8 cellular contexts compared by ENCODE assay signal in genomic region chr9:70563437-70564204, GRCh38.
DNase-seq lines count a peak whose midpoint lies in the region; ATAC-seq and TF ChIP-seq lines count a peak whose summit lies in the region.

No MANE protein-coding gene starts in this region.

- no peaks in the 10 kb centered on the region for H3K9me3 ChIP-seq in CD8-positive, alpha-beta T cell (ENCODE audit: low read length)

- no peak overlapping the region for H2AK5ac ChIP-seq in mesendoderm (ENCODE audit: low read length)

- no peak overlapping the region for H4K5ac ChIP-seq in mesendoderm (ENCODE audit: low read length)

- no peak overlapping the region for H3K9ac ChIP-seq in mesendoderm (ENCODE audit: low read length)

- no peak overlapping the region for H3K18ac ChIP-seq in mesendoderm (ENCODE audit: low read length)

- no peaks in the 10 kb centered on the region for H3K9me3 Mint-ChIP-seq in CD8-positive, alpha-beta T cell
- no peaks in the 10 kb centered on the region for H3K9me3 Mint-ChIP-seq in activated T-cell treated with anti-CD3 and anti-CD28 coated beads, Interleukin-2, amount 50 U/mL, for 4 hours

- no peaks in the 10 kb centered on the region for H3K27me3 Mint-ChIP-seq in CD8-positive, alpha-beta T cell (ENCODE audit: low read depth)
- no peaks in the 10 kb centered on the region for H3K27me3 Mint-ChIP-seq in activated T-cell treated with anti-CD3 and anti-CD28 coated beads, Interleukin-2, amount 50 U/mL, for 4 hours (ENCODE audit: low read depth)

- H4K8ac ChIP-seq in mesendoderm (ENCODE audit: low read depth, low read length), result no peak overlapping the region

- ATAC-seq in CD8-positive, alpha-beta T cell, result peak; percentile 88
- peak; percentile 98 for ATAC-seq in GM21381 (IDR thresholded peaks at IDR 0.05; ENCODE audit: unreplicated experiment)
- ATAC-seq in activated T-cell treated with anti-CD3 and anti-CD28 coated beads, Interleukin-2, amount 50 U/mL, for 4 hours, result peak; percentile 91 to 92

- H3K23ac ChIP-seq in mesendoderm (ENCODE audit: low read length), result no peak overlapping the region

- no CpG with 5 or more reads among the region's 5 CpGs for WGBS in mesendoderm (ENCODE audit: extremely low coverage, insufficient coverage, low lambda C conversion rate)

- H3K56ac ChIP-seq in mesendoderm (ENCODE audit: low read length), result no peak overlapping the region

- CTCF ChIA-PET in CD8-positive, alpha-beta T cell (lab: Charles Lee), result no interaction called here

- peak overlapping the region; percentile 46 for H3K27ac ChIP-seq in CD8-positive, alpha-beta T cell (ENCODE audit: low read depth, low read length)
- no peak overlapping the region for H3K27ac ChIP-seq in mesendoderm (ENCODE audit: low read depth, low read length)

- TF ChIP-seq CTCF in CD8-positive, alpha-beta T cell (IDR thresholded peaks at IDR 0.05), result no peak

- H3K79me2 ChIP-seq in mesendoderm (ENCODE audit: control insufficient read depth, insufficient read depth, low read length), result no peaks in the 10 kb centered on the region

- H3K36me3 Mint-ChIP-seq in CD8-positive, alpha-beta T cell, result no peaks in the 10 kb centered on the region
- no peaks in the 10 kb centered on the region for H3K36me3 Mint-ChIP-seq in activated T-cell treated with anti-CD3 and anti-CD28 coated beads, Interleukin-2, amount 50 U/mL, for 4 hours (ENCODE audit: insufficient read depth)

- intact Hi-C loops in CD8-positive, alpha-beta T cell (cut with DNase I, micrococcal nuclease), result loop anchor here (2.0 to 10.0 kb wide), 4 partner anchors 143 to 309 kb away; partner anchors contain the start of genes SMC5 (in 2 of the 2) and KLF9 (in 1 of the 2)

- POLR2A ChIA-PET in CD8-positive, alpha-beta T cell (lab: Charles Lee), result interaction anchor here (0.7 to 4.6 kb wide), 11 partner anchors 9 to 195 kb away, joined by 3 to 25 read pairs (median 4); partner anchors contain the start of gene KLF9

- H2BK120ac ChIP-seq in mesendoderm (ENCODE audit: low read depth, low read length), result no peak overlapping the region

- H2BK15ac ChIP-seq in mesendoderm (replicated peaks; ENCODE audit: low read depth), result no peak overlapping the region

- no peak overlapping the region for H3K4ac ChIP-seq in mesendoderm (ENCODE audit: low read depth, low read length)

- H3K27me3 ChIP-seq in CD8-positive, alpha-beta T cell (ENCODE audit: insufficient read depth, low read length), result no peaks in the 10 kb centered on the region
- H3K27me3 ChIP-seq in mesendoderm (ENCODE audit: insufficient read depth, low read length, poor library complexity), result no peaks in the 10 kb centered on the region

- H3K36me3 ChIP-seq in CD8-positive, alpha-beta T cell (ENCODE audit: insufficient read depth, low read length), result no peaks in the 10 kb centered on the region
- no peaks in the 10 kb centered on the region for H3K36me3 ChIP-seq in mesendoderm (ENCODE audit: control insufficient read depth, insufficient read depth, low read length)

- no peaks in the 10 kb centered on the region for H3K79me1 ChIP-seq in mesendoderm (ENCODE audit: low read length)

- DNase-seq in CD8-positive, alpha-beta T cell, result peak in 5 of 7 experiments; percentile 24 to 57 (median 37)
- peak; percentile 75 for DNase-seq in Jurkat, Clone E6-1 (ENCODE audit: low read depth, low spot score)
- peak; percentile 18 for DNase-seq in activated T-cell treated with anti-CD3 and anti-CD28 coated beads, Interleukin-2, amount 50 U/mL, for 4 hours
- DNase-seq in glomerular visceral epithelial cell (ENCODE audit: extremely low spot score) (peak; percentile 36), mesendoderm (no peak), SHP77 treated with DMSO at 0.1 percent for 48 hours (lab: John Stamatoyannopoulos, UW) (no peak)
- DNase-seq in stimulated activated CD4-positive, alpha-beta T cell treated with anti-CD3 and anti-CD28 coated beads, Interleukin-4, amount 100 ng/mL, for 48 hours (ENCODE audit: low read depth in 2 of 2), result peak; percentile 15 to 22

- no peak overlapping the region for H2BK5ac ChIP-seq in mesendoderm (ENCODE audit: low read length)

- H3K4me2 ChIP-seq in mesendoderm (ENCODE audit: low read length), result no peak overlapping the region

- H3K4me1 ChIP-seq in CD8-positive, alpha-beta T cell (ENCODE audit: insufficient read depth, low read length), result peaks cover 43% of the 10 kb centered on the region
- H3K4me1 ChIP-seq in mesendoderm (ENCODE audit: control insufficient read depth, low read depth, low read length), result no peaks in the 10 kb centered on the region

- peak overlapping the region; percentile 96 for H3K27ac Mint-ChIP-seq in CD8-positive, alpha-beta T cell

- peaks cover 49% of the 10 kb centered on the region for H3K4me1 Mint-ChIP-seq in CD8-positive, alpha-beta T cell (ENCODE audit: low read depth)
- H3K4me1 Mint-ChIP-seq in activated T-cell treated with anti-CD3 and anti-CD28 coated beads, Interleukin-2, amount 50 U/mL, for 4 hours (ENCODE audit: low read depth), result peaks cover 39% of the 10 kb centered on the region

- H3K4me3 Mint-ChIP-seq in CD8-positive, alpha-beta T cell, result peak overlapping the region; percentile 54
- peak overlapping the region; percentile 43 for H3K4me3 Mint-ChIP-seq in activated T-cell treated with anti-CD3 and anti-CD28 coated beads, Interleukin-2, amount 50 U/mL, for 4 hours

- H3K4me3 ChIP-seq in CD8-positive, alpha-beta T cell (ENCODE audit: low read depth, low read length), result no peak overlapping the region
- 0 out of 2 replicates have a peak overlapping the region, but pooled peaks have one; percentile 4 for H3K4me3 ChIP-seq in Jurkat, Clone E6-1 (ENCODE audit: low read length)
- H3K4me3 ChIP-seq in mesendoderm (ENCODE audit: low read length), result no peak overlapping the region

Comparison
In these comparisons a context has a peak if more than half of its experiments do, and no peak if none do; other contexts are left out.
1. DNase-seq: peak in CD8-positive, alpha-beta T cell (5 of 7), Jurkat, Clone E6-1 (single experiment), activated T-cell treated with anti-CD3 and anti-CD28 coated beads, Interleukin-2, amount 50 U/mL, for 4 hours (single experiment), glomerular visceral epithelial cell (single experiment) and stimulated activated CD4-positive, alpha-beta T cell treated with anti-CD3 and anti-CD28 coated beads, Interleukin-4, amount 100 ng/mL, for 48 hours (2 of 2); none in mesendoderm (single experiment) and SHP77 treated with DMSO at 0.1 percent for 48 hours (single experiment).
2. Peak in every context shown above with its lines, with median percentiles within 50 percentile points of each other: ATAC-seq.